Comparison of ENCODE assay signal across 29 cellular contexts in the genomic region with DNA sequence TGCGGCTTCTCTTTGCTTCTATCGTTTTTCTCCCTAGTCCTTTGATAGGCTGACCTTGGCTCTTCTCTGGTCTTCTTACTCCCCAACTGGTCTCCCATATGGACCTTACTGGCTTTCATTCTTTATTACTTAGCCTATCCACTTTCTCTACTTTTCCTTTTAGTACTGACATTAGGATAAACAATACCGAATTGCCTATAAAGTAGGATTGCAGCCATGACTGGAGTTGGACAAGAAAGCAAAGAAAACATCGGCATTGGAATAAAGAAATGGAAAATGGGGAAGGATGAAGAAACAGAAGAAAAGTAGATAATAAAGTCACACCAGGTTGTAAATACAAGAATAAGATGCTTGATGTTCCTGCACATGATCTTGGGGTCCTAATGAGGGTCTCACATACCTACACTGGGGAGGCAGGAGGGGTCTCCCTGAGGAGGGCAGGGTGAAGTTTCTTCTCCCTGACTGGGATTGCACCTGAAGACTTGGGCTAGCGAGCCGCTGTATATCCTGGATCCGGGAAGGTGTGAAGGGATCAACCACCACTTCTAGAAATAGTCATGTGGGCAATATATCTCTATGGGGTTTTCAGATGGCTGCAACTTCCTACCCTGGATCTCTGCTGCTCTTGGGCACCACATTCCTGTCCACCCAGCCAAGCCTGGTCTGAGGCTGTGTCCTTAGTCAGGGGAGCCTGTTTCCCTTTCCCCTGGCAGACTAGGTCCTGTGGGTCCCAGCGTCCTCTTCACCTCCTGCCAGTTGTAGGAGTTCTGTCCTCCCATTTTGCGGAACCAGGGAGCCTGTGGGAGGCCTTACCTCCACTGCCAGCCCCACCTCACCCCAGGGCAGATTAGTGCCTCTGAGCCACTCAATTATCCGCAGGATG. TPM values are rescaled to one million over a fixed set of nuclear protein-coding genes. Genes with fewer than 3 reads are reported as not detected.
A peak's percentile ranks its signal among the peaks of the same experiment; 100 is the strongest.
DNase-seq lines count a peak whose midpoint lies in the region; ATAC-seq, FAIRE-seq and TF ChIP-seq lines count a peak whose summit lies in the region.
"Had no signal": no experiment of that assay in that cellular context is flagged by ENCODE, and none has a peak within 500 bp of the region (broad histone marks: within the 10 kb centered on the region; RNA-seq: fewer than 3 reads in every experiment).

No MANE protein-coding gene starts in this region.

- intact Hi-C loops in thyroid gland (cut with DNase I), result no loop called here

- peaks cover 63% of the 10 kb centered on the region for H3K4me1 Mint-ChIP-seq in GM23338
- H3K4me1 Mint-ChIP-seq in astrocyte (ENCODE audit: low read depth, unreplicated experiment), result no peaks in the 10 kb centered on the region

- no peaks in the 10 kb centered on the region for H3K36me3 Mint-ChIP-seq in GM23338 (ENCODE audit: low read depth)
- no peaks in the 10 kb centered on the region for H3K36me3 Mint-ChIP-seq in astrocyte (ENCODE audit: low read depth, unreplicated experiment)
- H3K36me3 Mint-ChIP-seq: CD8-positive, alpha-beta T cell had no signal

- peak; percentile 60 for DNase-seq in DMS53 (lab: John Stamatoyannopoulos, UW)
- DNase-seq in DMS53 treated with DMSO at 0.1 percent for 48 hours (lab: John Stamatoyannopoulos, UW; ENCODE audit: unreplicated experiment), result no peak
- no peak for DNase-seq in GM23338 (ENCODE audit: low spot score)
- DNase-seq in astrocyte (ENCODE audit: low read depth), result no peak
- peak; percentile 59 to 74 for DNase-seq in thyroid gland
- DNase-seq in stimulated activated CD4-positive, alpha-beta T cell treated with anti-CD3 and anti-CD28 coated beads, Interleukin-15, amount 100 ng/mL, for 24 hours, result no peak
- DNase-seq: activated CD4-positive, alpha-beta T cell treated with anti-CD3 and anti-CD28 coated beads, Interleukin-2, amount 10 ng/mL, durations not matched to agents 7 days and 5 days; activated CD8-positive, alpha-beta memory T cell treated with anti-CD3 and anti-CD28 coated beads, Interleukin-2, amount 50 U/mL, for 4 hours; activated naive CD8-positive, alpha-beta T cell treated with anti-CD3 and anti-CD28 coated beads, Interleukin-2, amount 10 ng/mL, durations not matched to agents 7 days and 5 days; CD8-positive, alpha-beta T cell; dermis blood vessel endothelial cell; DND-41; kidney; MG63; NCI-H226; NCI-H774; OCI-M1 had no signal

- no peaks in the 10 kb centered on the region for H3K9me2 ChIP-seq in GM23338 (ENCODE audit: insufficient read depth)

- H3K9me3 ChIP-seq in astrocyte (ENCODE audit: insufficient read depth, low read depth, low read length) (peaks cover 5% of the 10 kb centered on the region), thyroid gland (no peaks in the 10 kb centered on the region)
- H3K9me3 ChIP-seq: MG63, prostate gland had no signal

- H3K27me3 Mint-ChIP-seq in GM23338 (ENCODE audit: insufficient read depth, low read depth, poor library complexity), result peaks cover 92% of the 10 kb centered on the region
- H3K27me3 Mint-ChIP-seq in astrocyte (ENCODE audit: low read depth, unreplicated experiment), result peaks cover 77% of the 10 kb centered on the region

- H3K4me3 Mint-ChIP-seq in GM23338 (peak overlapping the region; percentile 30; the same call in 1 of the 3 replicates), astrocyte (ENCODE audit: unreplicated experiment) (no peak overlapping the region)
- H3K4me3 Mint-ChIP-seq: activated CD4-positive, alpha-beta T cell treated with anti-CD3 and anti-CD28 coated beads, Interleukin-2, amount 10 ng/mL, durations not matched to agents 7 days and 5 days; activated naive CD8-positive, alpha-beta T cell treated with anti-CD3 and anti-CD28 coated beads, Interleukin-2, amount 10 ng/mL, durations not matched to agents 7 days and 5 days; CD8-positive, alpha-beta T cell; central memory CD8-positive, alpha-beta T cell; stimulated activated naive CD8-positive, alpha-beta T cell treated with anti-CD3 and anti-CD28 coated beads, Interleukin-15, Interleukin-2, amounts not matched to agents 100 ng/mL and 50 ng/mL, for 24 hours; T-helper 2 cell treated with Interferon-gamma antibody and Interleukin-4, amounts not matched to agents 5 μg/mL and 100 μg/mL, for 36 hours had no signal

- peaks cover 10% of the 10 kb centered on the region; the same call in 2 of the 3 replicates for H3K9me3 Mint-ChIP-seq in GM23338
- peaks cover 13% of the 10 kb centered on the region for H3K9me3 Mint-ChIP-seq in astrocyte (ENCODE audit: unreplicated experiment)
- H3K9me3 Mint-ChIP-seq: CD8-positive, alpha-beta T cell; T-helper 2 cell treated with Interferon-gamma antibody and Interleukin-4, amounts not matched to agents 5 μg/mL and 100 μg/mL, for 36 hours had no signal

- H3K36me3 ChIP-seq in GM23338 (ENCODE audit: insufficient read depth), result no peaks in the 10 kb centered on the region
- no peaks in the 10 kb centered on the region for H3K36me3 ChIP-seq in astrocyte (ENCODE audit: insufficient read depth, low read length)
- H3K36me3 ChIP-seq in thyroid gland, result no peaks in the 10 kb centered on the region
- H3K36me3 ChIP-seq: MG63, prostate gland had no signal

- H3K4me3 ChIP-seq in GM23338 (peak overlapping the region; percentile 47; the same call in 1 of the 2 replicates), astrocyte (ENCODE audit: insufficient read depth, low read depth, low read length) (no peak overlapping the region), thyroid gland (replicated peaks in 1 of 3) (peak overlapping the region in 2 of 3 donors; percentile 35 to 81)
- H3K4me3 ChIP-seq: MG63, prostate gland had no signal

- peak in 1 of 2 donors; percentile 57 for TF ChIP-seq POLR2A in thyroid gland (IDR thresholded peaks at IDR 0.05)

- H4K20me1 ChIP-seq in GM23338 (replicated peaks; ENCODE audit: insufficient read depth), result peaks cover 38% of the 10 kb centered on the region
- H4K20me1 ChIP-seq in astrocyte (ENCODE audit: insufficient read depth, low read length), result peaks cover 3% of the 10 kb centered on the region

- ATAC-seq in GM23338 (no peak), HG02870 (IDR thresholded peaks at IDR 0.05; ENCODE audit: unreplicated experiment) (no peak), HG03097 (IDR thresholded peaks at IDR 0.05; ENCODE audit: low FRiP score, unreplicated experiment) (no peak)
- ATAC-seq: CD8-positive, alpha-beta T cell; Right ventricle myocardium inferior had no signal

- no peak overlapping the region for H3K27ac Mint-ChIP-seq in GM23338
- peak overlapping the region; percentile 41 for H3K27ac Mint-ChIP-seq in astrocyte (ENCODE audit: unreplicated experiment)
- H3K27ac Mint-ChIP-seq: activated CD4-positive, alpha-beta T cell treated with anti-CD3 and anti-CD28 coated beads, Interleukin-2, amount 10 ng/mL, durations not matched to agents 7 days and 5 days; activated naive CD8-positive, alpha-beta T cell treated with anti-CD3 and anti-CD28 coated beads, Interleukin-2, amount 10 ng/mL, durations not matched to agents 7 days and 5 days; CD8-positive, alpha-beta T cell; stimulated activated naive CD8-positive, alpha-beta T cell treated with anti-CD3 and anti-CD28 coated beads, Interleukin-15, Interleukin-2, amounts not matched to agents 100 ng/mL and 50 ng/mL, for 24 hours; T-helper 2 cell treated with Interferon-gamma antibody and Interleukin-4, amounts not matched to agents 5 μg/mL and 100 μg/mL, for 36 hours had no signal

- FAIRE-seq in astrocyte (lab: Jason Lieb, UNC), result no peak
- FAIRE-seq: GM12891, kidney had no signal

- H3K4me2 ChIP-seq in GM23338 (peak overlapping the region; percentile 77; the same call in 1 of the 2 replicates), astrocyte (ENCODE audit: low read length) (no peak overlapping the region)

- H3K27me3 ChIP-seq in GM23338 (ENCODE audit: insufficient read depth) (peaks cover 100% of the 10 kb centered on the region), astrocyte (ENCODE audit: insufficient read depth, low read length) (peaks cover 91% of the 10 kb centered on the region), thyroid gland (no peaks in the 10 kb centered on the region)

- H3K4me1 ChIP-seq in GM23338 (ENCODE audit: insufficient read depth) (peaks cover 65% of the 10 kb centered on the region), astrocyte (ENCODE audit: insufficient read depth, low read length) (no peaks in the 10 kb centered on the region), thyroid gland (peaks cover 0 to 11% of the 10 kb centered on the region in 2 donors)
- H3K4me1 ChIP-seq: prostate gland had no signal

- 4 to 5% methylated on average over 10 of the region's 10 CpGs for WGBS in thyroid gland, 2 donors

- H3F3A ChIP-seq in GM23338 (replicated peaks; ENCODE audit: low read depth), result peaks cover 44% of the 10 kb centered on the region

- TF ChIP-seq CTCF in GM23338 (conservative IDR thresholded peaks at IDR 0.05; ENCODE audit: low read depth in 2 of 2) (no peak), astrocyte (IDR thresholded peaks at IDR 0.05; ENCODE audit: insufficient read depth, low read depth, low read length) (no peak), thyroid gland (IDR thresholded peaks at IDR 0.05) (no peak)

- H3K79me2 ChIP-seq in GM23338 (replicated peaks; ENCODE audit: insufficient read depth) (no peaks in the 10 kb centered on the region), astrocyte (ENCODE audit: insufficient read depth, low read length) (no peaks in the 10 kb centered on the region)

- no peak overlapping the region for H3K27ac ChIP-seq in GM23338 (ENCODE audit: low read depth)
- H3K27ac ChIP-seq in astrocyte (ENCODE audit: low read depth, low read length), result no peak overlapping the region
- H3K27ac ChIP-seq in thyroid gland, result peak overlapping the region; percentile 98 to 100 (median 99)
- H3K27ac ChIP-seq: 22Rv1, prostate gland, VCaP had no signal

- no peak overlapping the region for H3K9ac ChIP-seq in astrocyte (ENCODE audit: low read length)

- H2AFZ ChIP-seq in GM23338 (no peak overlapping the region), astrocyte (ENCODE audit: low read depth, low read length) (no peak overlapping the region)

TF ChIP-seq in GM23338, 12 proteins besides CTCF, POLR2A, EP300 and RAD21 (continues in another document):
- TF ChIP-seq EZH2 (IDR thresholded peaks at IDR 0.05; ENCODE audit: low read depth, unreplicated experiment) (peak; percentile 89), EZH2phosphoT487 (IDR thresholded peaks at IDR 0.05; ENCODE audit: unreplicated experiment) (peak; percentile 16)

RNA-seq across cellular contexts. Expression of a gene that starts 13.1 kb away (rescaled TPM):
- not detected in 2 replicates for total RNA-seq in GM23338 (2014; rRNA removed; shearing (Covaris generic))
- polyA plus RNA-seq in GM23338 (2016; fragmentation: Nextera tagmentation; extraction: Ambion mirVana), result not detected in 2 replicates
- not detected in 2 replicates for total RNA-seq in astrocyte
- total RNA-seq in thyroid gland, result 100 to 1,000 TPM; 209 to 375 (median 310) TPM
- total RNA-seq: activated CD4-positive, alpha-beta T cell treated with anti-CD3 and anti-CD28 coated beads, Interleukin-2, amount 10 ng/mL, durations not matched to agents 7 days and 5 days; activated naive CD8-positive, alpha-beta T cell treated with anti-CD3 and anti-CD28 coated beads, Interleukin-2, amount 10 ng/mL, durations not matched to agents 7 days and 5 days; CD8-positive, alpha-beta T cell; dermis blood vessel endothelial cell; glomerular endothelial cell; HT-29; kidney; prostate gland; Right ventricle myocardium inferior had no signal

Comparison
In these comparisons a context has a peak if more than half of its experiments do, and no peak if none do; other contexts are left out.
1. DNase-seq: peak in DMS53 (single experiment) and thyroid gland (2 of 2); none in DMS53 treated with DMSO at 0.1 percent for 48 hours (single experiment), GM23338 (single experiment), astrocyte (single experiment) and stimulated activated CD4-positive, alpha-beta T cell treated with anti-CD3 and anti-CD28 coated beads, Interleukin-15, amount 100 ng/mL, for 24 hours (single experiment).
2. H3K27ac ChIP-seq: peak in thyroid gland (3 of 3); none in GM23338 (single experiment) and astrocyte (single experiment).
3. RNA of a gene that starts 13.1 kb away (total RNA-seq): 209 to 375 TPM in thyroid gland; not detected in GM23338 and not detected in astrocyte; every median in the first group is over 100 times any median in the second.